ENCODE assay signal across 12 cellular contexts in the genomic region with DNA sequence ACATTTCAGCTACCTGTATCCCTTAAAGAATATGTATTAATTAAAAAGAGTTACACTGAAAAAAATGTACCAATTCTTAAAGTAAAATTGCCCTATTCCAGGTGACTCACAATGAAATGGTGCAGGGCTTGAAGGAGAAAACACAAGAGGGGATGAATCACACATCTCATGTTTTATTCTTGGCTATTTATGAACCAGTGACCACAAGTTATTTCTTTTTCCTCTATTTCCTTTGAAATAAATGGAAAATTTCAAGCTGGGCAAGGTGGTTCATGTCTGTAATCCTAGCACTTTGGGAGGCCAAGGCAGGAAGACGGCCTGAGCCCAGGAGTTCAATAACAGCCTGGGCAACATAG.
DNase-seq lines count a peak whose midpoint lies in the region; ATAC-seq and TF ChIP-seq lines count a peak whose summit lies in the region.
"Had no signal": no experiment of that assay in that cellular context is flagged by ENCODE, and none has a peak within 500 bp of the region (broad histone marks: within the 10 kb centered on the region; RNA-seq: fewer than 3 reads in every experiment).

No MANE protein-coding gene starts in this region.

- H3K27ac Mint-ChIP-seq in chondrocyte (ENCODE audit: unreplicated experiment), result peak overlapping the region; percentile 92
- H3K27ac Mint-ChIP-seq in CD8-positive, alpha-beta T cell, result no peak overlapping the region

- peak overlapping the region; percentile 68 for H3K4me2 ChIP-seq in osteoblast (ENCODE audit: insufficient read depth, low read length)

- no peaks in the 10 kb centered on the region for H3K36me3 ChIP-seq in osteoblast (ENCODE audit: insufficient read depth, low read length)
- H3K36me3 ChIP-seq in CD8-positive, alpha-beta T cell (ENCODE audit: insufficient read depth, low read length), result no peaks in the 10 kb centered on the region

- no peak overlapping the region for H3K4me3 Mint-ChIP-seq in chondrocyte (ENCODE audit: unreplicated experiment)
- no peak overlapping the region for H3K4me3 Mint-ChIP-seq in CD8-positive, alpha-beta T cell

- intact Hi-C loops in CD8-positive, alpha-beta T cell (cut with DNase I, micrococcal nuclease), result no loop called here

- ATAC-seq in CD8-positive, alpha-beta T cell, result no peak

- peak overlapping the region; percentile 87 for H3K27ac ChIP-seq in osteoblast (ENCODE audit: low read depth, low read length)
- no peak overlapping the region for H3K27ac ChIP-seq in CD8-positive, alpha-beta T cell (ENCODE audit: low read depth, low read length)
- H3K27ac ChIP-seq: esophagus squamous epithelium had no signal

- no peaks in the 10 kb centered on the region for H3K9me3 ChIP-seq in osteoblast (ENCODE audit: low read depth, low read length)
- H3K9me3 ChIP-seq in CD8-positive, alpha-beta T cell (ENCODE audit: low read length), result no peaks in the 10 kb centered on the region
- H3K9me3 ChIP-seq: esophagus squamous epithelium, stomach had no signal

- H3K4me1 ChIP-seq in osteoblast (ENCODE audit: insufficient read depth, low read length), result peaks cover 48% of the 10 kb centered on the region
- peaks cover 34% of the 10 kb centered on the region for H3K4me1 ChIP-seq in CD8-positive, alpha-beta T cell (ENCODE audit: insufficient read depth, low read length)

- peaks cover 14% of the 10 kb centered on the region for H3K36me3 Mint-ChIP-seq in chondrocyte (ENCODE audit: low read depth)
- peaks cover 13% of the 10 kb centered on the region for H3K36me3 Mint-ChIP-seq in CD8-positive, alpha-beta T cell

- POLR2A ChIA-PET in CD8-positive, alpha-beta T cell (lab: Charles Lee), result interaction anchor here (1.3 kb wide), 1 partner anchor 12 kb away, joined by 3 read pairs; no protein-coding TSS in a partner anchor

- DNase-seq in COLO829 (ENCODE audit: low spot score) (peak; percentile 69), LoVo (ENCODE audit: low spot score) (peak; percentile 52), chondrocyte (ENCODE audit: low spot score) (no peak), osteoblast (ENCODE audit: insufficient read length, low spot score, missing footprints) (peak; percentile 72), mesenteric fat pad (ENCODE audit: low spot score) (no peak), foreskin melanocyte (no peak), SHP77 treated with DMSO at 0.1 percent for 48 hours (lab: John Stamatoyannopoulos, UW) (no peak)
- DNase-seq in CD8-positive, alpha-beta T cell, result no peak
- DNase-seq: esophagus squamous epithelium, Karpas-422, stomach had no signal

- peaks cover 65% of the 10 kb centered on the region for H3K4me1 Mint-ChIP-seq in chondrocyte (ENCODE audit: low read depth)
- peaks cover 57% of the 10 kb centered on the region for H3K4me1 Mint-ChIP-seq in CD8-positive, alpha-beta T cell (ENCODE audit: low read depth)

- TF ChIP-seq CTCF in chondrocyte (IDR thresholded peaks at IDR 0.05), result no peak
- TF ChIP-seq CTCF in osteoblast (IDR thresholded peaks at IDR 0.05; ENCODE audit: extremely low read depth, low read depth, low read length), result no peak
- no peak for TF ChIP-seq CTCF in CD8-positive, alpha-beta T cell (IDR thresholded peaks at IDR 0.05)

- no peak overlapping the region for H3K4me3 ChIP-seq in osteoblast (ENCODE audit: insufficient read depth, low read length)
- no peak overlapping the region for H3K4me3 ChIP-seq in CD8-positive, alpha-beta T cell (ENCODE audit: low read depth, low read length)
- H3K4me3 ChIP-seq: esophagus squamous epithelium, skin epidermis, stomach had no signal

- peaks cover 47% of the 10 kb centered on the region for H3K79me2 ChIP-seq in osteoblast (ENCODE audit: insufficient read depth, low read length)

- CTCF ChIA-PET in CD8-positive, alpha-beta T cell (lab: Charles Lee), result interaction anchor here (2.2 kb wide), 1 partner anchor 15 kb away, joined by 6 read pairs; no protein-coding TSS in a partner anchor

- H3K27me3 Mint-ChIP-seq in chondrocyte (ENCODE audit: low read depth), result no peaks in the 10 kb centered on the region
- H3K27me3 Mint-ChIP-seq in CD8-positive, alpha-beta T cell (ENCODE audit: low read depth), result no peaks in the 10 kb centered on the region

- H4K20me1 ChIP-seq in osteoblast (ENCODE audit: insufficient read depth, low read length), result peaks cover 12% of the 10 kb centered on the region

- H3K9me3 Mint-ChIP-seq in chondrocyte (ENCODE audit: low read depth), result no peaks in the 10 kb centered on the region
- H3K9me3 Mint-ChIP-seq in CD8-positive, alpha-beta T cell, result no peaks in the 10 kb centered on the region

- no peak overlapping the region for H2AFZ ChIP-seq in osteoblast (ENCODE audit: low read length)

- no peaks in the 10 kb centered on the region for H3K27me3 ChIP-seq in osteoblast (ENCODE audit: insufficient read depth, low read length)
- H3K27me3 ChIP-seq in CD8-positive, alpha-beta T cell (ENCODE audit: insufficient read depth, low read length), result no peaks in the 10 kb centered on the region
- H3K27me3 ChIP-seq: esophagus squamous epithelium, stomach had no signal

Comparison
In these comparisons a context has a peak if more than half of its experiments do, and no peak if none do; other contexts are left out.
1. DNase-seq: peak in COLO829 (single experiment), LoVo (single experiment) and osteoblast (single experiment); none in chondrocyte (single experiment), mesenteric fat pad (single experiment), foreskin melanocyte (single experiment), SHP77 treated with DMSO at 0.1 percent for 48 hours (single experiment) and CD8-positive, alpha-beta T cell (0 of 7).